23 cellular contexts compared by ENCODE assay signal in the genomic region with DNA sequence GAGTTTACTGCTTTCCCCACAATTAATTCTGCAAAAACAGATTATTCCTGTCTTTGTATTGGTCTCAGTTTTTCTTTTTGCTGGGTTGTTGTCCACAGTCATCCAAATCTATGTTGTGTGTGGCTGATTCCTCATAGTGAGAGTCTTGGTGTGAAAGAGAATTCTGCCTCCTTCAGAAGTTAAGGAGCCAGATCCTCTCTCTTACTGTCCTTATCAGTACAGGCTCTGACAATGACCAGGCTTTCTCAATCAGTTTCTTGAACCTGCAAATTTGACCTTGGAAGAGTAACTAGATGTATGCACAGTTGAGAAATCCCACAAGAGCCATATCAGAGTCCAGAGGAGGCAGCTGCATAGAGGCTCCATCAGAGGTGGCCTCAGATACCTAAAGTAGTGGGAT. TPM values are rescaled to one million over a fixed set of nuclear protein-coding genes. Genes with fewer than 3 reads are reported as not detected.
"Had no signal": no experiment of that assay in that cellular context is flagged by ENCODE, and none has a peak within 500 bp of the region (broad histone marks: within the 10 kb centered on the region; RNA-seq: fewer than 3 reads in every experiment).

No MANE protein-coding gene starts in this region.

- H3K27me3 ChIP-seq: body of pancreas, neural progenitor cell, right atrium auricular region, suprapubic skin, tibial artery, upper lobe of right lung had no signal

- H3K36me3 ChIP-seq: neural progenitor cell, right atrium auricular region, suprapubic skin, tibial artery, upper lobe of right lung, WERI-Rb-1 had no signal

- H3K27ac ChIP-seq: body of pancreas, neural progenitor cell, right atrium auricular region, suprapubic skin, tibial artery, upper lobe of right lung, WERI-Rb-1 had no signal

- ATAC-seq: activated CD4-positive, CD25-positive, alpha-beta regulatory T cell treated with anti-CD3 and anti-CD28 coated beads, Interleukin-2, amount 50 U/mL, for 24 hours; activated T-cell treated with anti-CD3 and anti-CD28 coated beads, Interleukin-2, amount 50 U/mL, for 4 hours; body of pancreas; effector memory CD8-positive, alpha-beta T cell; left cardiac atrium; naive thymus-derived CD4-positive, alpha-beta T cell had no signal

- H3K4me3 ChIP-seq: body of pancreas, neural progenitor cell, right atrium auricular region, smooth muscle cell, suprapubic skin, tibial artery, upper lobe of right lung had no signal

- DNase-seq: activated CD4-positive, alpha-beta memory T cell treated with anti-CD3 and anti-CD28 coated beads, Interleukin-2, amount 10 ng/mL, durations not matched to agents 7 days and 5 days; activated CD4-positive, alpha-beta T cell treated with anti-CD3 and anti-CD28 coated beads, Interleukin-2, amount 10 ng/mL, durations not matched to agents 7 days and 5 days; activated CD8-positive, alpha-beta memory T cell treated with anti-CD3 and anti-CD28 coated beads, Interleukin-2, amount 50 U/mL, for 48 hours; activated T-cell treated with anti-CD3 and anti-CD28 coated beads, Interleukin-2, amount 50 U/mL, for 4 hours; aorta; body of pancreas; effector memory CD8-positive, alpha-beta T cell; head of caudate nucleus; hippocampal formation; left cardiac atrium; naive thymus-derived CD4-positive, alpha-beta T cell; stimulated activated CD4-positive, alpha-beta T cell treated with anti-CD3 and anti-CD28 coated beads, Interleukin-2, amount 100 ng/mL, for 24 hours; stimulated activated naive CD4-positive, alpha-beta T cell; T-helper 9 cell; tibial artery; upper lobe of right lung; WERI-Rb-1 had no signal

- H3K9me3 ChIP-seq: body of pancreas, right atrium auricular region, suprapubic skin, tibial artery, upper lobe of right lung had no signal

RNA-seq across cellular contexts. Expression of a gene that starts 6.5 kb away (rescaled TPM):
- total RNA-seq: smooth muscle cell had no signal
- polyA plus RNA-seq: keratinocyte had no signal
